1 cellular context compared by ENCODE assay signal in genomic region chr2:172481507-172482262, GRCh38.
TF ChIP-seq lines count a peak whose summit lies in the region.

No MANE protein-coding gene starts in this region.

TF ChIP-seq in SK-N-SH, 30 proteins besides CTCF, POLR2A, EP300 and RAD21 (continued from another document):
- TF ChIP-seq IRF3 (IDR thresholded peaks at IDR 0.05; ENCODE audit: low read depth, low read length): no peak
- no peak for TF ChIP-seq YY1 (IDR thresholded peaks at IDR 0.05; ENCODE audit: low read depth)
- no peak for TF ChIP-seq GATA2 (CRISPR knock-in tag; IDR thresholded peaks at IDR 0.05)
- TF ChIP-seq ZBTB33 (IDR thresholded peaks at IDR 0.05; ENCODE audit: borderline replicate concordance, low read depth): no peak
- TF ChIP-seq ELF1 (IDR thresholded peaks at IDR 0.05): no peak
- TF ChIP-seq EZH2phosphoT487 (IDR thresholded peaks at IDR 0.05; ENCODE audit: borderline replicate concordance, low read depth): no peak
- TF ChIP-seq PBX3 (IDR thresholded peaks at IDR 0.05): no peak
- no peak for TF ChIP-seq USF1 (IDR thresholded peaks at IDR 0.05; ENCODE audit: borderline replicate concordance, low read depth)
- TF ChIP-seq FOSL2 (IDR thresholded peaks at IDR 0.05; ENCODE audit: borderline replicate concordance, low read depth): no peak
- no peak for TF ChIP-seq USF2 (IDR thresholded peaks at IDR 0.05; ENCODE audit: borderline replicate concordance, low read depth, low read length)
- TF ChIP-seq REST (IDR thresholded peaks at IDR 0.05; ENCODE audit: low read depth, low read length): no peak
- no peak for TF ChIP-seq SMC3 (IDR thresholded peaks at IDR 0.05; ENCODE audit: low read depth, low read length)
- no peak for TF ChIP-seq JUND (IDR thresholded peaks at IDR 0.05)
- TF ChIP-seq RXRA (IDR thresholded peaks at IDR 0.05; ENCODE audit: borderline replicate concordance, low read depth): no peak
- TF ChIP-seq NFIC (IDR thresholded peaks at IDR 0.05; ENCODE audit: borderline replicate concordance): no peak
- TF ChIP-seq TCF12 (IDR thresholded peaks at IDR 0.05): no peak
- TF ChIP-seq MAX (IDR thresholded peaks at IDR 0.05; ENCODE audit: low read depth): no peak
- TF ChIP-seq RCOR1 (IDR thresholded peaks at IDR 0.05; ENCODE audit: low read length): no peak
- no peak for TF ChIP-seq MXI1 (IDR thresholded peaks at IDR 0.05; ENCODE audit: low read depth, low read length)
